ENCODE assay signal across 8 cellular contexts in genomic region chr2:127810156-127810636, GRCh38. TPM values are rescaled to one million over a fixed set of nuclear protein-coding genes. Genes with fewer than 3 reads are reported as not detected.
DNase-seq lines count a peak whose midpoint lies in the region; ATAC-seq and TF ChIP-seq lines count a peak whose summit lies in the region.

No MANE protein-coding gene starts in this region.

- DNase-seq in ELR (ENCODE audit: low read depth), result peak; percentile 50
- peak; percentile 35 for DNase-seq in NCI-H69 (lab: John Stamatoyannopoulos, UW)
- peak; percentile 39 for DNase-seq in colonic mucosa
- DNase-seq in SKM-1 treated with dmso at 0.1 percent for 144 hours (lab: John Stamatoyannopoulos, UW; ENCODE audit: unreplicated experiment), result no peak

- no peaks in the 10 kb centered on the region for H3K36me3 ChIP-seq in colonic mucosa

- no peaks in the 10 kb centered on the region for H3K4me1 ChIP-seq in colonic mucosa
- H3K4me1 ChIP-seq in mononuclear cell (ENCODE audit: insufficient read depth, low read length), result peaks cover 37% of the 10 kb centered on the region

- peak overlapping the region; percentile 59 for H3K4me3 ChIP-seq in colonic mucosa
- peak overlapping the region; percentile 90 for H3K4me3 ChIP-seq in mononuclear cell (ENCODE audit: low read length)

- ATAC-seq in HG03457 (IDR thresholded peaks at IDR 0.05; ENCODE audit: unreplicated experiment) (no peak), HG03108 (IDR thresholded peaks at IDR 0.05; ENCODE audit: unreplicated experiment) (no peak), HG03025 (IDR thresholded peaks at IDR 0.05; ENCODE audit: low FRiP score, unreplicated experiment) (no peak)

- intact Hi-C loops in colonic mucosa (cut with DNase I), result no loop called here

- H3K27ac ChIP-seq in colonic mucosa, result peak overlapping the region; percentile 94

- H3K9me3 ChIP-seq in colonic mucosa, result no peaks in the 10 kb centered on the region
- no peaks in the 10 kb centered on the region for H3K9me3 ChIP-seq in mononuclear cell (ENCODE audit: low read depth, low read length)

- peak overlapping the region; percentile 98 for H3K9ac ChIP-seq in colonic mucosa (ENCODE audit: low read depth in 2 of 2, low read length in 2 of 2)

- TF ChIP-seq CTCF in colonic mucosa (IDR thresholded peaks at IDR 0.05), result no peak

- H3K27me3 ChIP-seq in colonic mucosa, result no peaks in the 10 kb centered on the region
- no peaks in the 10 kb centered on the region for H3K27me3 ChIP-seq in mononuclear cell (ENCODE audit: insufficient read depth, low read length)

RNA-seq across cellular contexts. Expression of gene WDR33, which starts 0.8 kb away (rescaled TPM):
- total RNA-seq in colonic mucosa, result 10 to 100 TPM; 48.1 to 59.4 TPM
- total RNA-seq in mononuclear cell, result 68.0 TPM

RNA-seq across cellular contexts. Expression of gene POLR2D, which starts 47.8 kb away (rescaled TPM):
- total RNA-seq in colonic mucosa (10 to 100 TPM; 23.5 to 32.7 TPM), mononuclear cell (17.0 TPM)
